In the genomic region with DNA sequence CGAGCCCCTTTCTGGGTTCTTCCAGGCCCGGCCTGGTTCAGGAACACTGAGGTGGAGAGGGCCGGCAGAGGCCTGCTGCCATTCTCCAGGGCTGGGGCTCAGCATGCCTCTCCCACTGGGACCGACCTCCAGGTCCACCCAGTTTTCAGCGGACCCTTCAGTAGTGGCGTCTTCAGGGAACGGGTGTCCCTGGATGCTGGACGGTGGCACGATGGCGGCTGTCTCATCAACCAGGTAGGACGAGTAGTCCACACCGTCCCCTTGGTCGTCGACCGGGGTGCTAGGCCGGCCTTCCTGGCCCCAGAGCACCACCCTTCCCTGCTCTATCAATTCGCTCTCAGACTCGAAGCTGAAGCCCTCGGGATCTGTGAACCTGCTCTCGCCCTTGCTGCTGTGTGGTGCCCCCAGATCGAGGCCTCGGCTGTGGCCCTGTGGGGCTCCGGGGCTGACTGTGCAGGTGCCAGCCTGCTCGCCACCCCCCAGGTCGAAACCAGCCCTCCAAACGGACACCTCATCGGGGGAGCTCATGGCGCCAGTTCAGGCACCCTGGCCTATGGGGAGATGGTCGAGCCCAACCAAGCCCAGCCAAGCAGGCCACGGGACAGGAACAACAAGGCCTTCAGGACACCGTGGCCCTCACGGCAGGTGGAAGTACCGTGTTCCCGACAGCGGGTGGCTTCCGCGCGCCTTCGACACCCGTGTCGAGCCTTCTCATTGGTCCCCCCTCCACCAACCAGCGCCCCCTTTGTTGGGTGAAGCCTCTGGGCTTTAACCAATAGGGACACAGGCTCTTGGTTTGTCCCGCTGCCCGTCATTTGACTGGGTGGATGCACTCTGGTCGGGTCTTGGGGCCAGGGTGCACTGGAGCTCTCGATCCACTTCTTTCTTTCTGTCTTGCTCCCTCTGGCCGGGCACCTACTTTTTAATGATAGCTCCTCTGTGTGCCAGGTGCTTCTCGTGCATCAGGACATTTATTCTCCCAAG, we compare ENCODE assay signal across 28 cellular contexts. TPM values are rescaled to one million over a fixed set of nuclear protein-coding genes. Genes with fewer than 3 reads are reported as not detected.
"Had no signal": no experiment of that assay in that cellular context is flagged by ENCODE, and none has a peak within 500 bp of the region (broad histone marks: within the 10 kb centered on the region; RNA-seq: fewer than 3 reads in every experiment).

No MANE protein-coding gene starts in this region.

- H3K4me3 ChIP-seq: left lung, pancreas, psoas muscle, skin epidermis, tibial nerve had no signal

- H3K4me1 ChIP-seq: left lung, pancreas, psoas muscle, tibial nerve had no signal

- H3K36me3 ChIP-seq: left lung, neutrophil, pancreas, tibial nerve had no signal

- ATAC-seq: activated CD4-positive, alpha-beta T cell treated with anti-CD3 and anti-CD28 coated beads for 36 hours; left lung; natural killer cell treated with Interleukin-12 subunit alpha and Interleukin-12 subunit beta and Interleukin-15 and Interleukin-18, amount 100 ng/mL, for 72 hours; pancreas; psoas muscle; right cardiac atrium; stimulated activated effector memory CD8-positive, alpha-beta T cell treated with anti-CD3 and anti-CD28 coated beads, Interleukin-12 subunit alpha, Interleukin-12 subunit beta, amount 100 ng/mL, for 72 hours; stimulated activated naive CD8-positive, alpha-beta T cell treated with anti-CD3 and anti-CD28 coated beads, Interleukin-15, amount 100 ng/mL, for 72 hours had no signal

- H3K27ac ChIP-seq: left lung, neutrophil, pancreas, psoas muscle, skin epidermis, tibial nerve had no signal

- DNase-seq: activated B cell treated with CpG ODN at 0.5 μM for 24 hours; activated CD4-positive, alpha-beta memory T cell treated with anti-CD3 and anti-CD28 coated beads for 36 hours; activated CD4-positive, alpha-beta T cell treated with anti-CD3 and anti-CD28 coated beads for 36 hours; activated effector memory CD4-positive, alpha-beta T cell treated with anti-CD3 and anti-CD28 coated beads, Interleukin-2, amount 50 U/mL, for 16 hours; activated T-cell treated with anti-CD3 and anti-CD28 coated beads for 4 hours; anterior cingulate cortex; effector memory CD4-positive, alpha-beta T cell; foreskin melanocyte; immature natural killer cell; kidney glomerular epithelial cell; midbrain; stimulated activated CD4-positive, alpha-beta T cell treated with anti-CD3 and anti-CD28 coated beads, Interleukin-2, amount 100 ng/mL, for 24 hours; stimulated activated naive CD8-positive, alpha-beta T cell treated with anti-CD3 and anti-CD28 coated beads, Interleukin-15, amount 100 ng/mL, for 72 hours; T1000 had no signal

- H3K9me3 ChIP-seq: left lung, neutrophil, pancreas, psoas muscle, tibial nerve had no signal

- H3K27me3 ChIP-seq: left lung, pancreas, tibial nerve had no signal

RNA-seq across cellular contexts. Expression of a gene that starts 48.2 kb away (rescaled TPM):
- total RNA-seq: chondrocyte, lung microvascular endothelial cell, tibial nerve, urinary bladder had no signal

RNA-seq across cellular contexts. Expression of a gene that starts 51.6 kb away (rescaled TPM):
- total RNA-seq: activated B cell treated with CpG ODN at 0.5 μM for 24 hours; activated CD4-positive, alpha-beta memory T cell treated with anti-CD3 and anti-CD28 coated beads for 36 hours; activated CD4-positive, alpha-beta T cell treated with anti-CD3 and anti-CD28 coated beads for 36 hours; cardiac septum; chondrocyte; left lung; lung microvascular endothelial cell; natural killer cell treated with Interleukin-12 subunit alpha and Interleukin-12 subunit beta and Interleukin-15 and Interleukin-18, amount 100 ng/mL, for 72 hours; pancreas; psoas muscle; right cardiac atrium; tibial nerve; urinary bladder had no signal
- polyA plus RNA-seq: esophagus, immature natural killer cell, pancreas, psoas muscle, right cardiac atrium, urinary bladder had no signal
